8 cellular contexts compared by ENCODE assay signal in genomic region chr6:35468181-35468979, GRCh38. TPM values are rescaled to one million over a fixed set of nuclear protein-coding genes. Genes with fewer than 3 reads are reported as not detected.
A peak's percentile ranks its signal among the peaks of the same experiment; 100 is the strongest.
DNase-seq lines count a peak whose midpoint lies in the region; ATAC-seq, FAIRE-seq and TF ChIP-seq lines count a peak whose summit lies in the region.

TSS of gene RPL10A (plus strand) at chr6:35468401. CDS start at chr6:35468435, 34 bp downstream.

- no peaks in the 10 kb centered on the region for H3K27me3 Mint-ChIP-seq in T-helper 1 cell treated with Interleukin-12 subunit alpha and Interleukin-12 subunit beta and Interleukin-4 antibody, amounts not matched to agents 30 μg/mL and 1 μg/mL, for 36 hours (ENCODE audit: low read depth)

- DNase-seq in GM12892 (ENCODE audit: insufficient read length): peak; percentile 91
- peak; percentile 93 for DNase-seq in NCI-H1694 (lab: John Stamatoyannopoulos, UW)
- DNase-seq in amygdala (lab: John Stamatoyannopoulos, UW): peak; percentile 60 to 97 (median 90)
- peak; percentile 95 for DNase-seq in left ventricle myocardium superior
- peak; percentile 82 for DNase-seq in pulmonary artery endothelial cell (ENCODE audit: low read depth, low spot score)
- peak; percentile 97 to 98 for DNase-seq in uterus

- H3K36me3 Mint-ChIP-seq in T-helper 1 cell treated with Interleukin-12 subunit alpha and Interleukin-12 subunit beta and Interleukin-4 antibody, amounts not matched to agents 30 μg/mL and 1 μg/mL, for 36 hours (ENCODE audit: low read depth): peaks cover 38% of the 10 kb centered on the region

- ATAC-seq in HG02852 (IDR thresholded peaks at IDR 0.05; ENCODE audit: unreplicated experiment) (peak; percentile 62), left ventricle myocardium superior (peak; percentile 88)

- H3K4me1 Mint-ChIP-seq in T-helper 1 cell treated with Interleukin-12 subunit alpha and Interleukin-12 subunit beta and Interleukin-4 antibody, amounts not matched to agents 30 μg/mL and 1 μg/mL, for 36 hours (ENCODE audit: low read depth): peaks cover 28% of the 10 kb centered on the region

- no peaks in the 10 kb centered on the region for H3K9me3 ChIP-seq in uterus

- peak within 1 kb of the TSS; percentile 97 for H3K4me3 Mint-ChIP-seq in T-helper 1 cell treated with Interleukin-12 subunit alpha and Interleukin-12 subunit beta and Interleukin-4 antibody, amounts not matched to agents 30 μg/mL and 1 μg/mL, for 36 hours

- H3K4me1 ChIP-seq in uterus: peaks cover 0 to 7% of the 10 kb centered on the region in 2 donors

- TF ChIP-seq POLR2A in GM12892 (IDR thresholded peaks at IDR 0.05; ENCODE audit: low read depth, low read length) (peak; percentile 100), uterus (IDR thresholded peaks at IDR 0.05) (peak; percentile 85 to 96)

- no peaks in the 10 kb centered on the region for H3K27me3 ChIP-seq in uterus

- intact Hi-C loops in left ventricle myocardium superior (cut with micrococcal nuclease) (no loop called here), uterus (cut with DNase I; ENCODE audit: low total_unique reads) (no loop called here)

- peak within 1 kb of the TSS; percentile 97 for H3K27ac Mint-ChIP-seq in T-helper 1 cell treated with Interleukin-12 subunit alpha and Interleukin-12 subunit beta and Interleukin-4 antibody, amounts not matched to agents 30 μg/mL and 1 μg/mL, for 36 hours

- peak within 1 kb of the TSS; percentile 67 to 71 for H3K4me3 ChIP-seq in uterus

- peak; percentile 98 to 99 (median 98) for TF ChIP-seq CTCF in uterus (IDR thresholded peaks at IDR 0.05)

- peak; percentile 87 for FAIRE-seq in GM12892 (lab: Jason Lieb, UNC)

- H3K9me3 Mint-ChIP-seq in T-helper 1 cell treated with Interleukin-12 subunit alpha and Interleukin-12 subunit beta and Interleukin-4 antibody, amounts not matched to agents 30 μg/mL and 1 μg/mL, for 36 hours: no peaks in the 10 kb centered on the region

- H3K27ac ChIP-seq in uterus: peak within 1 kb of the TSS; percentile 85 to 93

- no peaks in the 10 kb centered on the region for H3K36me3 ChIP-seq in uterus

RNA-seq across cellular contexts. Expression of gene RPL10A, which starts in this region (rescaled TPM):
- 3,366 TPM for polyA plus RNA-seq in GM12892 (2012; ENCODE audit: missing spikeins)
- 560 TPM for total RNA-seq in left ventricle myocardium superior
- total RNA-seq in pulmonary artery endothelial cell: 1,551 and 2,048 TPM in 2 replicates
- total RNA-seq in uterus: 1,000 to 10,000 TPM; 1,557 to 4,762 (median 2,904) TPM

Comparison
In these comparisons a context has a peak if more than half of its experiments do, and no peak if none do; other contexts are left out.
1. Peak in every context shown above with its lines: DNase-seq, ATAC-seq, H3K4me3 ChIP-seq and H3K27ac ChIP-seq.